In genomic region chr13:109835321-109835720, GRCh38 we compare ENCODE assay signal across 25 cellular contexts. TPM values are rescaled to one million over a fixed set of nuclear protein-coding genes. Genes with fewer than 3 reads are reported as not detected.
DNase-seq lines count a peak whose midpoint lies in the region; TF ChIP-seq lines count a peak whose summit lies in the region.
"Had no signal": no experiment of that assay in that cellular context is flagged by ENCODE, and none has a peak within 500 bp of the region (broad histone marks: within the 10 kb centered on the region; RNA-seq: fewer than 3 reads in every experiment).

No MANE protein-coding gene starts in this region.

- H3K4me1 Mint-ChIP-seq in nephron progenitor cell (peaks cover 20% of the 10 kb centered on the region), osteocyte (ENCODE audit: unreplicated experiment) (peaks cover 8% of the 10 kb centered on the region)

- H3K27ac ChIP-seq in brain microvascular endothelial cell, result no peak overlapping the region
- H3K27ac ChIP-seq: BLaER1 treated with 17β-estradiol and CSF1 and Interleukin-3, amounts not matched to agents 10 nM and 100 nM; left lung; parathyroid adenoma; suprapubic skin; upper lobe of left lung had no signal

- peak overlapping the region; percentile 19 for H3K27ac Mint-ChIP-seq in nephron progenitor cell
- H3K27ac Mint-ChIP-seq in osteocyte (ENCODE audit: unreplicated experiment), result no peak overlapping the region
- H3K27ac Mint-ChIP-seq: activated CD8-positive, alpha-beta T cell treated with anti-CD3 and anti-CD28 coated beads for 36 hours; activated naive CD4-positive, alpha-beta T cell treated with anti-CD3 and anti-CD28 coated beads for 36 hours; T-helper 1 cell treated with Interleukin-12 subunit alpha and Interleukin-12 subunit beta and Interleukin-4 antibody, amounts not matched to agents 30 μg/mL and 1 μg/mL, for 36 hours had no signal

- TF ChIP-seq CTCF in brain microvascular endothelial cell (IDR thresholded peaks at IDR 0.05; ENCODE audit: low read depth, low read length, missing control alignments) (no peak), nephron progenitor cell (IDR thresholded peaks at IDR 0.05) (no peak), osteocyte (IDR thresholded peaks at IDR 0.05) (no peak)

- H3K27me3 Mint-ChIP-seq in nephron progenitor cell (ENCODE audit: low read depth, poor library complexity) (peaks cover 4% of the 10 kb centered on the region), osteocyte (ENCODE audit: unreplicated experiment) (peaks cover 3% of the 10 kb centered on the region)

- peak overlapping the region; percentile 16 for H3K4me3 ChIP-seq in brain microvascular endothelial cell (ENCODE audit: low read depth, low read length)
- H3K4me3 ChIP-seq: BLaER1 treated with 17β-estradiol and CSF1 and Interleukin-3, amounts not matched to agents 10 nM and 100 nM; left lung; suprapubic skin; upper lobe of left lung had no signal

- H3K9me3 Mint-ChIP-seq in nephron progenitor cell (peaks cover 14% of the 10 kb centered on the region), osteocyte (ENCODE audit: unreplicated experiment) (peaks cover 8% of the 10 kb centered on the region)
- H3K9me3 Mint-ChIP-seq: activated CD8-positive, alpha-beta T cell treated with anti-CD3 and anti-CD28 coated beads for 36 hours; activated naive CD4-positive, alpha-beta T cell treated with anti-CD3 and anti-CD28 coated beads for 36 hours; T-helper 1 cell treated with Interleukin-12 subunit alpha and Interleukin-12 subunit beta and Interleukin-4 antibody, amounts not matched to agents 30 μg/mL and 1 μg/mL, for 36 hours had no signal

- peak; percentile 77 for DNase-seq in LHCN-M2 (ENCODE audit: low read depth)
- DNase-seq in NCI-H526 treated with DMSO at 0.1 percent for 48 hours (lab: John Stamatoyannopoulos, UW), result peak; percentile 69
- DNase-seq in brain microvascular endothelial cell, result peak; percentile 24
- no peak for DNase-seq in nephron progenitor cell
- DNase-seq in osteocyte (ENCODE audit: extremely low spot score, unreplicated experiment), result no peak
- DNase-seq in NCI-H1436 treated with DMSO at 0.1 percent for 48 hours (lab: John Stamatoyannopoulos, UW), result no peak
- no peak for DNase-seq in pons (ENCODE audit: low spot score)
- DNase-seq: activated CD4-positive, alpha-beta T cell treated with anti-CD3 and anti-CD28 coated beads for 1 hour; activated CD8-positive, alpha-beta T cell treated with anti-CD3 and anti-CD28 coated beads for 36 hours; activated naive CD4-positive, alpha-beta T cell treated with anti-CD3 and anti-CD28 coated beads for 36 hours; DMS153; left lung; mesenchymal stem cell; MV-4-11; NCI-H1694 treated with DMSO at 0.1 percent for 48 hours; NCI-H748 treated with DMSO at 0.1 percent for 48 hours; right cardiac atrium; stimulated activated CD4-positive, alpha-beta T cell treated with anti-CD3 and anti-CD28 coated beads, Interleukin-1b, Interleukin-23, amount 100 ng/mL, for 48 hours; stimulated activated naive CD4-positive, alpha-beta T cell treated with Interleukin-2 at 50 U/mL for 16 hours; upper lobe of left lung had no signal

- no peak overlapping the region for H3K4me3 Mint-ChIP-seq in nephron progenitor cell
- H3K4me3 Mint-ChIP-seq in osteocyte (ENCODE audit: unreplicated experiment), result no peak overlapping the region
- H3K4me3 Mint-ChIP-seq: activated CD8-positive, alpha-beta T cell treated with anti-CD3 and anti-CD28 coated beads for 36 hours; activated naive CD4-positive, alpha-beta T cell treated with anti-CD3 and anti-CD28 coated beads for 36 hours; neural crest cell; T-helper 1 cell treated with Interleukin-12 subunit alpha and Interleukin-12 subunit beta and Interleukin-4 antibody, amounts not matched to agents 30 μg/mL and 1 μg/mL, for 36 hours had no signal

- H3K36me3 ChIP-seq in brain microvascular endothelial cell (replicated peaks), result no peaks in the 10 kb centered on the region
- H3K36me3 ChIP-seq: BLaER1 treated with 17β-estradiol and CSF1 and Interleukin-3, amounts not matched to agents 10 nM and 100 nM; left lung; suprapubic skin; upper lobe of left lung had no signal

- H3K36me3 Mint-ChIP-seq in nephron progenitor cell (ENCODE audit: low read depth), result no peaks in the 10 kb centered on the region
- no peaks in the 10 kb centered on the region for H3K36me3 Mint-ChIP-seq in osteocyte (ENCODE audit: unreplicated experiment)

- no peaks in the 10 kb centered on the region for H3K27me3 ChIP-seq in brain microvascular endothelial cell (replicated peaks)
- H3K27me3 ChIP-seq: BLaER1 treated with 17β-estradiol and CSF1 and Interleukin-3, amounts not matched to agents 10 nM and 100 nM; left lung; suprapubic skin; upper lobe of left lung had no signal

- in situ Hi-C loops in brain microvascular endothelial cell (cut with HindIII; ENCODE audit: low pct_ligation_motif_present, low sequenced_read_pairs), result no loop called here

RNA-seq across cellular contexts. Expression of gene IRS2, which starts 48.9 kb away (rescaled TPM):
- total RNA-seq in LHCN-M2 (2014; rRNA removed) (37.8 and 46.7 TPM in 2 replicates), osteocyte (49.1 and 52.3 TPM in 2 replicates)
- polyA plus RNA-seq in LHCN-M2 (2012), result 17.9 TPM

Comparison
In these comparisons a context has a peak if more than half of its experiments do, and no peak if none do; other contexts are left out.
1. DNase-seq: peak in LHCN-M2 (single experiment), NCI-H526 treated with DMSO at 0.1 percent for 48 hours (single experiment) and brain microvascular endothelial cell (single experiment); none in nephron progenitor cell (single experiment), osteocyte (single experiment), NCI-H1436 treated with DMSO at 0.1 percent for 48 hours (single experiment) and pons (single experiment).